Comparison of ENCODE assay signal across 1 cellular context in genomic region chr3:195155842-195156241, GRCh38.
TF ChIP-seq lines count a peak whose summit lies in the region.

No MANE protein-coding gene starts in this region.

TF ChIP-seq in IMR-90, 13 proteins besides CTCF, POLR2A, EP300 and RAD21:
- TF ChIP-seq SMC3 (IDR thresholded peaks at IDR 0.05; ENCODE audit: low read depth, low read length): no peak
- no peak for TF ChIP-seq CHD1 (IDR thresholded peaks at IDR 0.05; ENCODE audit: low read depth, low read length)
- TF ChIP-seq CEBPB (IDR thresholded peaks at IDR 0.05; ENCODE audit: low read depth, low read length): no peak
- no peak for TF ChIP-seq ELK1 (IDR thresholded peaks at IDR 0.05; ENCODE audit: borderline replicate concordance, low read depth, low read length)
- no peak for TF ChIP-seq MAZ (IDR thresholded peaks at IDR 0.05; ENCODE audit: borderline replicate concordance, low read depth, low read length)
- no peak for TF ChIP-seq RFX5 (IDR thresholded peaks at IDR 0.05; ENCODE audit: low read depth, low read length)
- no peak for TF ChIP-seq MXI1 (IDR thresholded peaks at IDR 0.05; ENCODE audit: borderline replicate concordance, low read depth, low read length)
- no peak for TF ChIP-seq RCOR1 (IDR thresholded peaks at IDR 0.05; ENCODE audit: insufficient replicate concordance, low read length)
- TF ChIP-seq FOS (IDR thresholded peaks at IDR 0.05; ENCODE audit: low read depth, low read length): no peak
